In genomic region chr1:179814513-179814838, GRCh38 we compare ENCODE assay signal across 7 cellular contexts.
A peak's percentile ranks its signal among the peaks of the same experiment; 100 is the strongest.
DNase-seq lines count a peak whose midpoint lies in the region; ATAC-seq, FAIRE-seq and TF ChIP-seq lines count a peak whose summit lies in the region.

No MANE protein-coding gene starts in this region.

- H3K4me2 ChIP-seq in skeletal muscle satellite cell (ENCODE audit: low read length) = peak overlapping the region; percentile 91

- TF ChIP-seq CTCF in WERI-Rb-1 (IDR thresholded peaks at IDR 0.05; ENCODE audit: low read depth, low read length) (no peak), left ventricle myocardium inferior (IDR thresholded peaks at IDR 0.05; ENCODE audit: borderline replicate concordance) (no peak), D721Med (IDR thresholded peaks at IDR 0.05; ENCODE audit: insufficient read depth, missing control alignments) (no peak)

- intact Hi-C loops in left ventricle myocardium inferior (cut with micrococcal nuclease) = loop anchor here (2.0 kb wide), 1 partner anchor 108 kb away; no protein-coding TSS in a partner anchor

- FAIRE-seq in D721Med (lab: Jason Lieb, UNC) = no peak

- H3K27ac ChIP-seq in WERI-Rb-1 (no peak overlapping the region; the same call in 1 of the 2 replicates), left ventricle myocardium inferior (replicated peaks) (peak overlapping the region; percentile 75)

- H3K27me3 ChIP-seq in WERI-Rb-1 (ENCODE audit: insufficient read depth, low read depth, severe bottlenecking) (peaks cover 2% of the 10 kb centered on the region), left ventricle myocardium inferior (ENCODE audit: low read depth) (peaks cover 36% of the 10 kb centered on the region), skeletal muscle satellite cell (ENCODE audit: control insufficient read depth, insufficient read depth, low read length) (peaks cover 41% of the 10 kb centered on the region)

- H3K36me3 ChIP-seq in WERI-Rb-1 = no peaks in the 10 kb centered on the region
- no peaks in the 10 kb centered on the region for H3K36me3 ChIP-seq in left ventricle myocardium inferior
- H3K36me3 ChIP-seq in skeletal muscle satellite cell (ENCODE audit: insufficient read depth, low read length) = no peaks in the 10 kb centered on the region

- H3K4me3 ChIP-seq in WERI-Rb-1 (ENCODE audit: low read depth, low read length) (peak overlapping the region; percentile 58), left ventricle myocardium inferior (peak overlapping the region; percentile 60), skeletal muscle satellite cell (ENCODE audit: low read length) (peak overlapping the region; percentile 69)

- H3K4me1 ChIP-seq in left ventricle myocardium inferior (peaks cover 38% of the 10 kb centered on the region), skeletal muscle satellite cell (ENCODE audit: control insufficient read depth, insufficient read depth, low read length) (peaks cover 25% of the 10 kb centered on the region)

- ATAC-seq in GM19023 (IDR thresholded peaks at IDR 0.05; ENCODE audit: unreplicated experiment) (peak; percentile 25), HG02938 (IDR thresholded peaks at IDR 0.05; ENCODE audit: unreplicated experiment) (peak; percentile 32)

- H3K9ac ChIP-seq in skeletal muscle satellite cell (ENCODE audit: low read depth, low read length) = peak overlapping the region; percentile 6

- H3K9me3 ChIP-seq in WERI-Rb-1 (ENCODE audit: severe bottlenecking) (no peaks in the 10 kb centered on the region), left ventricle myocardium inferior (replicated peaks) (no peaks in the 10 kb centered on the region), skeletal muscle satellite cell (replicated peaks; ENCODE audit: low read length) (no peaks in the 10 kb centered on the region)

- no peak for DNase-seq in WERI-Rb-1
- peak; percentile 66 for DNase-seq in left ventricle myocardium inferior
- no peak for DNase-seq in D721Med (ENCODE audit: insufficient read length, low spot score)
- DNase-seq in central memory CD4-positive, alpha-beta T cell = no peak
